10 cellular contexts compared by ENCODE assay signal in genomic region chr19:2330632-2331284, GRCh38. TPM values are rescaled to one million over a fixed set of nuclear protein-coding genes. Genes with fewer than 3 reads are reported as not detected.
DNase-seq lines count a peak whose midpoint lies in the region; ATAC-seq and TF ChIP-seq lines count a peak whose summit lies in the region.
"Had no signal": no experiment of that assay in that cellular context is flagged by ENCODE, and none has a peak within 500 bp of the region (broad histone marks: within the 10 kb centered on the region; RNA-seq: fewer than 3 reads in every experiment).

No MANE protein-coding gene starts in this region.

- H3K4me3 Mint-ChIP-seq in chondrocyte (ENCODE audit: unreplicated experiment) (no peak overlapping the region), osteocyte (ENCODE audit: unreplicated experiment) (peak overlapping the region; percentile 50)

- peaks cover 68% of the 10 kb centered on the region for H3K4me1 ChIP-seq in DOHH2 (ENCODE audit: control insufficient read depth, low read length)

- no peaks in the 10 kb centered on the region for H3K27me3 ChIP-seq in DOHH2 (ENCODE audit: control insufficient read depth, low read length)

- TF ChIP-seq CTCF in DOHH2 (IDR thresholded peaks at IDR 0.05; ENCODE audit: low read depth, low read length, poor library complexity, severe bottlenecking) (no peak), chondrocyte (IDR thresholded peaks at IDR 0.05) (no peak), osteocyte (IDR thresholded peaks at IDR 0.05) (no peak)

- peaks cover 46% of the 10 kb centered on the region for H3K4me1 Mint-ChIP-seq in chondrocyte (ENCODE audit: low read depth)
- peaks cover 43% of the 10 kb centered on the region for H3K4me1 Mint-ChIP-seq in osteocyte (ENCODE audit: unreplicated experiment)

- H4K20me1 ChIP-seq in DOHH2 (ENCODE audit: control insufficient read depth, insufficient read depth, low read depth, low read length) = peaks cover 14% of the 10 kb centered on the region

- peak overlapping the region; percentile 89 for H3K4me2 ChIP-seq in DOHH2 (ENCODE audit: low read length)

- ATAC-seq in GM18519 (IDR thresholded peaks at IDR 0.05; ENCODE audit: low FRiP score, unreplicated experiment) (no peak), HG02981 (IDR thresholded peaks at IDR 0.05; ENCODE audit: unreplicated experiment) (no peak)

- peaks cover 19% of the 10 kb centered on the region; the same call in 1 of the 2 replicates for H3K9me3 ChIP-seq in DOHH2 (ENCODE audit: control insufficient read depth, insufficient read depth, low read length)

- peak overlapping the region; percentile 69 for H3K4me3 ChIP-seq in DOHH2 (ENCODE audit: low read length)

- H3K27ac Mint-ChIP-seq in chondrocyte (ENCODE audit: unreplicated experiment) (peak overlapping the region; percentile 59), osteocyte (ENCODE audit: unreplicated experiment) (peak overlapping the region; percentile 27)

- H3K79me2 ChIP-seq in DOHH2 (ENCODE audit: control insufficient read depth, low read length) = peaks cover 96% of the 10 kb centered on the region

- DNase-seq in NCI-H2029 (lab: John Stamatoyannopoulos, UW) = peak; percentile 71
- DNase-seq in chondrocyte (ENCODE audit: low spot score) = no peak
- DNase-seq in osteocyte (ENCODE audit: extremely low spot score, unreplicated experiment) = no peak
- DNase-seq in NCI-H82 treated with DMSO at 0.1 percent for 48 hours (lab: John Stamatoyannopoulos, UW; ENCODE audit: unreplicated experiment) = no peak
- no peak for DNase-seq in NCI-H446 (lab: John Stamatoyannopoulos, UW)
- DNase-seq: NCI-H82; stimulated activated naive CD4-positive, alpha-beta T cell had no signal

- no peaks in the 10 kb centered on the region for H3K27me3 Mint-ChIP-seq in chondrocyte (ENCODE audit: low read depth)
- no peaks in the 10 kb centered on the region for H3K27me3 Mint-ChIP-seq in osteocyte (ENCODE audit: unreplicated experiment)

- peaks cover 16% of the 10 kb centered on the region for H3F3A ChIP-seq in DOHH2 (ENCODE audit: control insufficient read depth, insufficient read depth)

- H3K9me3 Mint-ChIP-seq in chondrocyte (ENCODE audit: low read depth) = no peaks in the 10 kb centered on the region
- no peaks in the 10 kb centered on the region for H3K9me3 Mint-ChIP-seq in osteocyte (ENCODE audit: unreplicated experiment)

- peaks cover 55% of the 10 kb centered on the region for H3K36me3 ChIP-seq in DOHH2 (ENCODE audit: control insufficient read depth, low read length)

- H3K36me3 Mint-ChIP-seq in chondrocyte (ENCODE audit: low read depth) = peaks cover 5% of the 10 kb centered on the region
- peaks cover 6% of the 10 kb centered on the region for H3K36me3 Mint-ChIP-seq in osteocyte (ENCODE audit: unreplicated experiment)

- H3K27ac ChIP-seq in DOHH2 (ENCODE audit: low read depth, low read length) = peak overlapping the region; percentile 94

- no peaks in the 10 kb centered on the region for H3K9me2 ChIP-seq in DOHH2 (replicated peaks; ENCODE audit: control insufficient read depth, low read length)

RNA-seq across cellular contexts. Expression of gene SPPL2B, which starts 2.3 kb away (rescaled TPM):
- total RNA-seq in chondrocyte = 48.9 to 67.0 TPM (median 51.4 TPM) in 3 replicates
- total RNA-seq in osteocyte = 75.9 and 77.0 TPM in 2 replicates

RNA-seq across cellular contexts. Expression of gene LSM7, which starts 2.4 kb away (rescaled TPM):
- total RNA-seq in chondrocyte (73.9 to 88.1 TPM (median 76.2 TPM) in 3 replicates), osteocyte (77.8 and 81.7 TPM in 2 replicates)

RNA-seq across cellular contexts. Expression of gene LINGO3, which starts 22.8 kb away (rescaled TPM):
- total RNA-seq in chondrocyte (0.15 to 0.48 TPM in 2 of 3 replicates, not detected in the other), osteocyte (0.37 and 0.54 TPM in 2 replicates)

RNA-seq across cellular contexts. Expression of gene TMPRSS9, which starts 29.3 kb away (rescaled TPM):
- total RNA-seq in chondrocyte (0.15 to 0.26 TPM in 2 of 3 replicates, not detected in the other), osteocyte (0.08 TPM in 1 of 2 replicates, not detected in the other)

RNA-seq across cellular contexts. Expression of gene PEAK3, which starts 48.8 kb away (rescaled TPM):
- 0.31 to 0.50 TPM (median 0.38 TPM) in 3 replicates for total RNA-seq in chondrocyte
- total RNA-seq in osteocyte = 0.44 and 0.51 TPM in 2 replicates
